In the genomic region with DNA sequence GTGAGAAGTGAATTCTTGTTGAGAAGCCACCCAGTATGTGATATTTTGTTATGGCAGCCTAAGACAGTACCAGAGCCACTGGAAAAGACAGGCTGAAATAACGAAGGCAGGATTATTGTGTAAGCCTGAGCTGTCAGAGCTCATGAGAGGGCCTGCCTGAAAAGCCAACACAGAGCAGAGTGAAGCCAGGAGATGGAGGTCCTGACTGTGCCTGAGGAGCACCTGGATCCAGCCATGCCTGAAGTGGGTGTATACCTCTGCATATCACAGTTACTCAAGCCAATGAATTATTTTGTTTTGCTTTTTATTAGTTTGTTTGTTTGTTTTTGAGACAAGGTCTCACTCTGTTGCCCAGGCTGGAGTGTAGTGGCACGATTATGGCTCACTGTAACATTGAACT, we compare ENCODE assay signal across 1 cellular context.
TF ChIP-seq lines count a peak whose summit lies in the region.

No MANE protein-coding gene starts in this region.

TF ChIP-seq in HepG2, 621 proteins besides CTCF, POLR2A, EP300 and RAD21 (continued from another document):
- no peak for TF ChIP-seq RFX5 (IDR thresholded peaks at IDR 0.05; ENCODE audit: low read depth, low read length)
